In genomic region chr2:57884281-57884680, GRCh38 we compare ENCODE assay signal across 19 cellular contexts.
"Had no signal": no experiment of that assay in that cellular context is flagged by ENCODE, and none has a peak within 500 bp of the region (broad histone marks: within the 10 kb centered on the region; RNA-seq: fewer than 3 reads in every experiment).

No MANE protein-coding gene starts in this region.

- H3K9me3 ChIP-seq: esophagus squamous epithelium, gastroesophageal sphincter, neutrophil, psoas muscle, right lobe of liver, testis, tibial nerve had no signal

- H3K27me3 ChIP-seq: esophagus squamous epithelium, gastroesophageal sphincter, neutrophil, right lobe of liver, testis, tibial nerve had no signal

- H3K27ac ChIP-seq: esophagus squamous epithelium, gastroesophageal sphincter, neutrophil, psoas muscle, right lobe of liver, testis, tibial nerve had no signal

- H3K4me1 ChIP-seq: esophagus squamous epithelium, gastroesophageal sphincter, psoas muscle, right lobe of liver, testis had no signal

- DNase-seq: dermis blood vessel endothelial cell; esophagus squamous epithelium; foreskin fibroblast; glutamatergic neuron; islet precursor cell; mammary epithelial cell; naive thymus-derived CD4-positive, alpha-beta T cell; nephron progenitor cell; psoas muscle; retina; right lobe of liver; stimulated activated CD4-positive, alpha-beta T cell treated with anti-CD3 and anti-CD28 coated beads, Interleukin-4, amount 100 ng/mL, for 1 hour; stimulated activated CD8-positive, alpha-beta memory T cell treated with anti-CD3 and anti-CD28 coated beads, Interleukin-4, amount 100 ng/mL, for 48 hours; testis had no signal

- ATAC-seq: gastroesophageal sphincter; left lobe of liver; naive thymus-derived CD4-positive, alpha-beta T cell; psoas muscle; right lobe of liver; stimulated activated effector memory CD8-positive, alpha-beta T cell treated with anti-CD3 and anti-CD28 coated beads, Interleukin-12 subunit alpha, Interleukin-12 subunit beta, amount 100 ng/mL, for 72 hours had no signal

- H3K4me3 ChIP-seq: esophagus squamous epithelium, gastroesophageal sphincter, psoas muscle, right lobe of liver, testis, tibial nerve had no signal

- H3K36me3 ChIP-seq: esophagus squamous epithelium, gastroesophageal sphincter, neutrophil, right lobe of liver, tibial nerve had no signal
